Comparison of ENCODE assay signal across 26 cellular contexts in genomic region chr6:52553158-52553557, GRCh38. TPM values are rescaled to one million over a fixed set of nuclear protein-coding genes. Genes with fewer than 3 reads are reported as not detected.
A peak's percentile ranks its signal among the peaks of the same experiment; 100 is the strongest.
DNase-seq lines count a peak whose midpoint lies in the region; TF ChIP-seq lines count a peak whose summit lies in the region.
"Had no signal": no experiment of that assay in that cellular context is flagged by ENCODE, and none has a peak within 500 bp of the region (broad histone marks: within the 10 kb centered on the region; RNA-seq: fewer than 3 reads in every experiment).

No MANE protein-coding gene starts in this region.

- peaks cover 98% of the 10 kb centered on the region for H3K79me2 ChIP-seq in fibroblast of lung (ENCODE audit: control insufficient read depth, insufficient read depth, low read length)

- no peaks in the 10 kb centered on the region for H4K20me1 ChIP-seq in fibroblast of lung (ENCODE audit: control insufficient read depth, extremely low read depth, insufficient read depth, low read length)

- H3K9me3 ChIP-seq in WERI-Rb-1 (ENCODE audit: severe bottlenecking), result no peaks in the 10 kb centered on the region
- H3K9me3 ChIP-seq in fibroblast of lung (ENCODE audit: control insufficient read depth, insufficient read depth, low read depth, low read length), result no peaks in the 10 kb centered on the region
- no peaks in the 10 kb centered on the region for H3K9me3 ChIP-seq in thyroid gland
- no peaks in the 10 kb centered on the region for H3K9me3 ChIP-seq in suprapubic skin
- H3K9me3 ChIP-seq: Caco-2, heart left ventricle, left ventricle myocardium inferior, uterus had no signal

- H2AFZ ChIP-seq in fibroblast of lung (ENCODE audit: low read length), result no peak overlapping the region

- H3K36me3 ChIP-seq in WERI-Rb-1, result peaks cover 7% of the 10 kb centered on the region
- H3K36me3 ChIP-seq in fibroblast of lung (ENCODE audit: control insufficient read depth, insufficient read depth, low read length), result no peaks in the 10 kb centered on the region
- H3K36me3 ChIP-seq in thyroid gland, result no peaks in the 10 kb centered on the region
- H3K36me3 ChIP-seq in suprapubic skin, result no peaks in the 10 kb centered on the region
- H3K36me3 ChIP-seq: left ventricle myocardium inferior, uterus had no signal

- H3K4me3 ChIP-seq in WERI-Rb-1 (ENCODE audit: low read depth, low read length), result no peak overlapping the region
- no peak overlapping the region for H3K4me3 ChIP-seq in fibroblast of lung (replicated peaks in 1 of 4; ENCODE audit: control extremely low read depth in 1 of 4, insufficient read depth in 1 of 4, low read depth in 3 of 4, low read length in 4 of 4)
- H3K4me3 ChIP-seq in thyroid gland (replicated peaks in 1 of 3), result no peak overlapping the region
- H3K4me3 ChIP-seq in suprapubic skin, result no peak overlapping the region
- H3K4me3 ChIP-seq: left ventricle myocardium inferior, smooth muscle cell, uterus had no signal

- DNase-seq in DMS 273 (lab: John Stamatoyannopoulos, UW; ENCODE audit: unreplicated experiment), result peak; percentile 55
- no peak for DNase-seq in DMS 273 treated with DMSO at 0.1 percent for 48 hours (lab: John Stamatoyannopoulos, UW)
- DNase-seq in WERI-Rb-1, result peak; percentile 64
- DNase-seq in fibroblast of lung (ENCODE audit: low read depth in 2 of 2), result no peak
- no peak for DNase-seq in thyroid gland
- DNase-seq in globus pallidus (ENCODE audit: low spot score), result no peak
- DNase-seq in suprapubic skin (ENCODE audit: low spot score in 2 of 2), result no peak
- no peak for DNase-seq in central memory CD4-positive, alpha-beta T cell
- DNase-seq: activated CD4-positive, alpha-beta memory T cell treated with anti-CD3 and anti-CD28 coated beads for 36 hours; activated T-cell treated with anti-CD3 and anti-CD28 coated beads for 4 hours; AML-193; amygdala; Caco-2; cerebellar nuclear complex; effector CD8-positive, alpha-beta T cell; heart left ventricle; Kasumi-1; left ventricle myocardium inferior; NCI-H1105 treated with DMSO at 0.1 percent for 48 hours; NCI-H526 treated with DMSO at 0.1 percent for 48 hours; SIG-M5; stimulated activated CD4-positive, alpha-beta T cell treated with anti-CD3 and anti-CD28 coated beads, Interleukin-4, amount 100 ng/mL, for 1 hour; T-helper 2 cell; uterus had no signal

- no peak for TF ChIP-seq EP300 in suprapubic skin (IDR thresholded peaks at IDR 0.05)

- TF ChIP-seq CTCF in WERI-Rb-1 (IDR thresholded peaks at IDR 0.05; ENCODE audit: low read depth, low read length) (no peak), fibroblast of lung (conservative IDR thresholded peaks at IDR 0.05 in 1 of 2, IDR thresholded peaks at IDR 0.05 in 1 of 2; ENCODE audit: low read depth in 1 of 2, low read length in 2 of 2) (no peak), thyroid gland (IDR thresholded peaks at IDR 0.05) (no peak), suprapubic skin (IDR thresholded peaks at IDR 0.05) (no peak)

- H3K27me3 ChIP-seq in WERI-Rb-1 (ENCODE audit: insufficient read depth, low read depth, severe bottlenecking), result no peaks in the 10 kb centered on the region
- no peaks in the 10 kb centered on the region for H3K27me3 ChIP-seq in fibroblast of lung (ENCODE audit: control insufficient read depth, insufficient read depth, low read length)
- no peaks in the 10 kb centered on the region for H3K27me3 ChIP-seq in thyroid gland
- H3K27me3 ChIP-seq in suprapubic skin, result no peaks in the 10 kb centered on the region
- H3K27me3 ChIP-seq: heart left ventricle, uterus had no signal

- peak overlapping the region; percentile 59 for H3K4me2 ChIP-seq in fibroblast of lung (ENCODE audit: extremely low read depth, insufficient read depth, low read length)
- H3K4me2 ChIP-seq: smooth muscle cell had no signal

- WGBS in thyroid gland, 2 donors, result 97 to 100% methylated on average over 1 of the region's 1 CpG
- WGBS in suprapubic skin, result 96% methylated on average over 1 of the region's 1 CpG

- TF ChIP-seq POLR2A in thyroid gland (IDR thresholded peaks at IDR 0.05) (no peak), suprapubic skin (IDR thresholded peaks at IDR 0.05) (no peak)

- no peak overlapping the region for H3K9ac ChIP-seq in fibroblast of lung (ENCODE audit: insufficient read depth, low read length)

- H3K4me1 ChIP-seq in fibroblast of lung (ENCODE audit: control insufficient read depth, extremely low read depth, insufficient read depth, low read length) (peaks cover 62% of the 10 kb centered on the region), thyroid gland (peaks cover 55 to 65% of the 10 kb centered on the region in 2 donors), suprapubic skin (peaks cover 47% of the 10 kb centered on the region)

- H3K27ac ChIP-seq in WERI-Rb-1, result peak overlapping the region; percentile 76
- H3K27ac ChIP-seq in fibroblast of lung (ENCODE audit: insufficient read depth, low read length), result peak overlapping the region; percentile 85
- peak overlapping the region; percentile 80 to 89 (median 83) for H3K27ac ChIP-seq in thyroid gland
- H3K27ac ChIP-seq in suprapubic skin, result no peak overlapping the region
- H3K27ac ChIP-seq: 22Rv1 had no signal

- intact Hi-C loops in thyroid gland (cut with DNase I), result no loop called here

RNA-seq across cellular contexts. Expression of gene TRAM2, which starts 23.7 kb away (rescaled TPM):
- total RNA-seq in fibroblast of lung (69.6 and 131 TPM in 2 replicates), thyroid gland (10 to 100 TPM; 16.5 to 21.8 (median 19.7) TPM), suprapubic skin (10 to 100 TPM in 1 of 4 donors, 1 to 10 TPM in 3; 6.5 to 14.1 (median 7.2) TPM)
- polyA plus RNA-seq in fibroblast of lung, result 155 and 252 TPM in 2 replicates
- polyA plus RNA-seq in fibroblast of lung (2012), result 107 and 217 TPM in 2 replicates
- 254 and 398 TPM in 2 replicates for polyA minus RNA-seq in fibroblast of lung (ENCODE audit: low replicate concordance)

Comparison
In these comparisons a context has a peak if more than half of its experiments do, and no peak if none do; other contexts are left out.
1. DNase-seq: peak in DMS 273 (single experiment) and WERI-Rb-1 (single experiment); none in DMS 273 treated with DMSO at 0.1 percent for 48 hours (single experiment), fibroblast of lung (0 of 2), thyroid gland (0 of 2), globus pallidus (single experiment), suprapubic skin (0 of 2) and central memory CD4-positive, alpha-beta T cell (single experiment).